8 cellular contexts compared by ENCODE assay signal in genomic region chr16:84672276-84673202, GRCh38. TPM values are rescaled to one million over a fixed set of nuclear protein-coding genes. Genes with fewer than 3 reads are reported as not detected.
DNase-seq lines count a peak whose midpoint lies in the region; ATAC-seq lines count a peak whose summit lies in the region.

No MANE protein-coding gene starts in this region.

- no peak overlapping the region for H2AFZ ChIP-seq in Karpas-422 (ENCODE audit: low read length)

- no peak overlapping the region for H3K4me3 ChIP-seq in Karpas-422 (ENCODE audit: low read length)

- H3K9ac ChIP-seq in Karpas-422 (ENCODE audit: low read length): no peak overlapping the region

- no peaks in the 10 kb centered on the region for H3K9me3 ChIP-seq in Karpas-422 (ENCODE audit: low read length)

- intact Hi-C loops in left cardiac atrium (cut with DNase I): loop anchor here (1.0 to 5.0 kb wide), 3 partner anchors 55 to 300 kb away; no protein-coding TSS in a partner anchor

- no peaks in the 10 kb centered on the region for H3K27me3 ChIP-seq in Karpas-422 (ENCODE audit: low read length)

- H3K9me2 ChIP-seq in Karpas-422 (replicated peaks; ENCODE audit: insufficient read depth, low read length): no peaks in the 10 kb centered on the region

- H3K79me2 ChIP-seq in Karpas-422 (ENCODE audit: low read length): no peaks in the 10 kb centered on the region

- no peaks in the 10 kb centered on the region for H4K20me1 ChIP-seq in Karpas-422 (ENCODE audit: insufficient read depth, low read depth, low read length)

- peak overlapping the region; percentile 43 for H3K4me2 ChIP-seq in Karpas-422 (ENCODE audit: low read depth, low read length, poor library complexity, severe bottlenecking)

- H3K36me3 ChIP-seq in Karpas-422 (ENCODE audit: insufficient read depth, low read length): no peaks in the 10 kb centered on the region

- peak; percentile 35 for DNase-seq in NCI-H2107 (lab: John Stamatoyannopoulos, UW)
- no peak for DNase-seq in NCI-H2107 treated with DMSO at 0.1 percent for 48 hours (lab: John Stamatoyannopoulos, UW; ENCODE audit: unreplicated experiment)
- DNase-seq in Karpas-422: peak; percentile 92
- peak; percentile 62 to 80 (median 71) for DNase-seq in T-helper 1 cell
- peak; percentile 52 for DNase-seq in activated naive CD8-positive, alpha-beta T cell treated with anti-CD3 and anti-CD28 coated beads, Interleukin-2, amount 50 U/mL, for 16 hours (ENCODE audit: low read depth, low spot score)
- DNase-seq in left cardiac atrium: peak; percentile 81
- peak; percentile 63 for DNase-seq in retina

- H3K27ac ChIP-seq in Karpas-422 (ENCODE audit: low read length): no peak overlapping the region

- peak; percentile 86 to 88 for ATAC-seq in left cardiac atrium
- ATAC-seq in GM19452 (IDR thresholded peaks at IDR 0.05; ENCODE audit: unreplicated experiment): no peak

- H3K4me1 ChIP-seq in Karpas-422 (ENCODE audit: low read length): peaks cover 17% of the 10 kb centered on the region

RNA-seq across cellular contexts. Expression of gene KLHL36, which starts 24.2 kb away (rescaled TPM):
- 25.6 and 35.4 TPM in 2 replicates for total RNA-seq in Karpas-422 (2014; rRNA removed; shearing (Covaris generic); ENCODE audit: low replicate concordance)
- 10 to 100 TPM; 35.8 to 47.0 TPM for total RNA-seq in left cardiac atrium

RNA-seq across cellular contexts. Expression of gene USP10, which starts 27.3 kb away (rescaled TPM):
- 56.0 and 79.9 TPM in 2 replicates for total RNA-seq in Karpas-422 (2014; rRNA removed; shearing (Covaris generic); ENCODE audit: low replicate concordance)
- total RNA-seq in left cardiac atrium: 10 to 100 TPM; 66.7 to 70.7 TPM

RNA-seq across cellular contexts. Expression of gene COTL1, which starts 54.7 kb away (rescaled TPM):
- 162 and 215 TPM in 2 replicates for total RNA-seq in Karpas-422 (2014; rRNA removed; shearing (Covaris generic); ENCODE audit: low replicate concordance)
- total RNA-seq in left cardiac atrium: 10 to 100 TPM; 37.3 to 43.9 TPM
